In genomic region chr5:144703776-144704175, GRCh38 we compare ENCODE assay signal across 27 cellular contexts.
"Had no signal": no experiment of that assay in that cellular context is flagged by ENCODE, and none has a peak within 500 bp of the region (broad histone marks: within the 10 kb centered on the region; RNA-seq: fewer than 3 reads in every experiment).

No MANE protein-coding gene starts in this region.

- DNase-seq: stimulated activated CD4-positive, alpha-beta T cell treated with anti-CD3 and anti-CD28 coated beads, Interleukin-2, amount 100 ng/mL, for 48 hours; stimulated activated CD4-positive, alpha-beta T cell treated with anti-CD3 and anti-CD28 coated beads, Interleukin-4, amount 100 ng/mL, for 1 hour; stimulated activated CD4-positive, alpha-beta T cell treated with anti-CD3 and anti-CD28 coated beads, Interleukin-4, amount 100 ng/mL, for 24 hours; stimulated activated CD4-positive, alpha-beta T cell treated with anti-CD3 and anti-CD28 coated beads, Interleukin-4, amount 100 ng/mL, for 4 hours; stimulated activated CD8-positive, alpha-beta memory T cell treated with anti-CD3 and anti-CD28 coated beads, Interleukin-4, amount 100 ng/mL, for 48 hours; stimulated activated naive B cell treated with anti-CD40 and anti-IgM and Interleukin-4, amounts not matched to agents 10 μg/mL and 1 μg/mL and 100 μg/mL, for 72 hours; stimulated activated naive CD4-positive, alpha-beta T cell; stimulated activated naive CD4-positive, alpha-beta T cell treated with Interleukin-2 at 50 U/mL for 16 hours; stimulated activated naive CD8-positive, alpha-beta T cell treated with anti-CD3 and anti-CD28 coated beads, Interleukin-15, amount 100 ng/mL, for 72 hours; stimulated activated naive CD8-positive, alpha-beta T cell treated with anti-CD3 and anti-CD28 coated beads, Interleukin-15, Interleukin-2, amounts not matched to agents 100 U/mL and 50 U/mL, for 24 hours; stomach; substantia nigra; testis; thyroid gland; tibial artery; transverse colon; trophoblast cell; upper lobe of left lung; upper lobe of right lung; uterus had no signal

- ATAC-seq: stimulated activated effector memory CD8-positive, alpha-beta T cell treated with anti-CD3 and anti-CD28 coated beads, Interleukin-12 subunit alpha, Interleukin-12 subunit beta, amount 100 ng/mL, for 72 hours; stimulated activated memory B cell treated with anti-CD40 and anti-IgM and Interleukin-4, amounts not matched to agents 10 μg/mL and 1 μg/mL and 100 μg/mL, for 72 hours; stimulated activated naive B cell treated with anti-CD40 and anti-IgM and Interleukin-4, amounts not matched to agents 10 μg/mL and 1 μg/mL and 100 μg/mL, for 72 hours; stimulated activated naive CD8-positive, alpha-beta T cell treated with anti-CD3 and anti-CD28 coated beads, Interleukin-15, amount 100 ng/mL, for 72 hours; stimulated activated naive CD8-positive, alpha-beta T cell treated with anti-CD3 and anti-CD28 coated beads, Interleukin-15, Interleukin-2, amounts not matched to agents 100 U/mL and 50 U/mL, for 24 hours; upper lobe of right lung had no signal

- FAIRE-seq: urothelium cell line had no signal

- H3K36me3 ChIP-seq: stomach, suprapubic skin, thoracic aorta, thyroid gland, tibial artery, tibial nerve, transverse colon, upper lobe of left lung, upper lobe of right lung, uterus, vagina had no signal

- H3K4me1 ChIP-seq: stomach, suprapubic skin, testis, thyroid gland, tibial artery, tibial nerve, transverse colon, upper lobe of left lung, upper lobe of right lung, uterus, vagina had no signal

- H3K4me3 ChIP-seq: stomach, suprapubic skin, testis, thoracic aorta, thyroid gland, tibial artery, tibial nerve, transverse colon, upper lobe of left lung, upper lobe of right lung, uterus, vagina had no signal

- H3K27me3 ChIP-seq: stomach, suprapubic skin, testis, thyroid gland, tibial artery, tibial nerve, transverse colon, upper lobe of left lung, upper lobe of right lung, uterus, vagina had no signal

- H3K9me3 ChIP-seq: testis, thoracic aorta, thyroid gland, tibial artery, transverse colon, upper lobe of left lung, upper lobe of right lung, uterus, vagina had no signal

- H3K27ac ChIP-seq: stomach, suprapubic skin, testis, thoracic aorta, thyroid gland, tibial artery, tibial nerve, transverse colon, upper lobe of left lung, upper lobe of right lung, uterus, vagina had no signal
